Comparison of ENCODE assay signal across 9 cellular contexts in the genomic region with DNA sequence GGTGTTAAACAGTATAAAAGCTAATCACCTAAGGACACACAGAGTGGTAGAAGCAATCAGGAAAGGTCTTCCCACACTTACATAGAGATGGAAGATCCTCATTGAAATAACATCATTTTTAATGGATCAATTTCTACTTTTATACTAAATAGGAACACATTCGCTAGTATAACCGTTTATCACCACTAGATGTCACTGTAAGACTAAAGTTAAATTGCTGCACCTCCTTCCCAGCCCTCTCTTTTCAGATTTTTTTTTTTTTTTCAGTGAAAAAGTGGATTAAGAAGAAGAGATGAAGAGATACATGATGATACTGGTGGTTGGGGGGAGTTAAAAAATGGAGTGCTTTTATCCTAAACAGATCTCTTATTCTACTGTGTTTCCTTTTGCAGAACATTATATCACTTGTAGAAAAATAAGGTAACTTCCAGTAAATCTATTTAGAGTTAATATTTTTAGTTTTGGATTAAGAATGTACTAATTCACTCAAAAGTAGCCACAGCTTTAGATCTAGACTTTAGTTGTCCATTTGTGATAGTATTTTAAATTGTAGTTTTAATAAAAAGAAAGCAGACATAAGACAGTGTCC.
A peak's percentile ranks its signal among the peaks of the same experiment; 100 is the strongest.
DNase-seq lines count a peak whose midpoint lies in the region; ATAC-seq, FAIRE-seq and TF ChIP-seq lines count a peak whose summit lies in the region.
"Had no signal": no experiment of that assay in that cellular context is flagged by ENCODE, and none has a peak within 500 bp of the region (broad histone marks: within the 10 kb centered on the region; RNA-seq: fewer than 3 reads in every experiment).

No MANE protein-coding gene starts in this region.

- H3K4me2 ChIP-seq in GM12878 (ENCODE audit: control insufficient read depth, insufficient read depth) = no peak overlapping the region

- H3K9ac ChIP-seq in GM12878 (ENCODE audit: control insufficient read depth, insufficient read depth, low read length) = no peak overlapping the region

- SMC1A ChIA-PET in GM12878 (lab: Charles Lee; ENCODE audit: uncharacterized antibody, unreplicated experiment) = interaction anchor here (1.3 kb wide), 1 partner anchor 44 kb away, joined by 3 read pairs; no protein-coding TSS in a partner anchor

- no peak overlapping the region for H3K27ac Mint-ChIP-seq in stimulated activated memory B cell treated with anti-CD40 and anti-IgM and Interleukin-4, amounts not matched to agents 10 μg/mL and 1 μg/mL and 100 μg/mL, for 72 hours
- H3K27ac Mint-ChIP-seq: stimulated activated naive CD8-positive, alpha-beta T cell treated with anti-CD3 and anti-CD28 coated beads, Interleukin-15, Interleukin-2, amounts not matched to agents 100 ng/mL and 50 ng/mL, for 24 hours had no signal

- no peaks in the 10 kb centered on the region for H3K79me2 ChIP-seq in GM12878 (ENCODE audit: control insufficient read depth, insufficient read depth, low read length)

- no peaks in the 10 kb centered on the region for H3K36me3 Mint-ChIP-seq in stimulated activated memory B cell treated with anti-CD40 and anti-IgM and Interleukin-4, amounts not matched to agents 10 μg/mL and 1 μg/mL and 100 μg/mL, for 72 hours

- in situ Hi-C loops in GM12878 (cut with MboI) = no loop called here

- TF ChIP-seq RAD21 in GM12878 (IDR thresholded peaks at IDR 0.05; ENCODE audit: insufficient read depth, low read depth, low read length) = peak; percentile 61

- H3K27ac ChIP-seq in HEK293 (ENCODE audit: extremely low read depth, low read depth, low read length) (no peak overlapping the region), GM12878 (ENCODE audit: control insufficient read depth, insufficient read depth) (no peak overlapping the region)

- no peaks in the 10 kb centered on the region for H3K9me3 Mint-ChIP-seq in stimulated activated memory B cell treated with anti-CD40 and anti-IgM and Interleukin-4, amounts not matched to agents 10 μg/mL and 1 μg/mL and 100 μg/mL, for 72 hours
- H3K9me3 Mint-ChIP-seq: stimulated activated naive CD8-positive, alpha-beta T cell treated with anti-CD3 and anti-CD28 coated beads, Interleukin-15, Interleukin-2, amounts not matched to agents 100 ng/mL and 50 ng/mL, for 24 hours had no signal

- TF ChIP-seq CTCF in HEK293 (tag by site-specific recombination; IDR thresholded peaks at IDR 0.05) = peak; percentile 48; the same call in 1 of the 2 replicates
- TF ChIP-seq CTCF in GM12878 (IDR thresholded peaks at IDR 0.05 in 2 of 3, conservative IDR thresholded peaks at IDR 0.05 in 1 of 3; ENCODE audit: control insufficient read depth in 2 of 3, extremely low read depth in 1 of 3, insufficient read depth in 1 of 3, low read depth in 3 of 3, low read length in 3 of 3) = peak; percentile 29 to 60 (median 59); a peak in 5 of 6 replicates

- no TSS peak for BruUV-seq in GM12878 (replicated peaks; lab: Mats Ljungman, UMichigan)

- no peak overlapping the region for H2AFZ ChIP-seq in GM12878 (ENCODE audit: control insufficient read depth, low read depth, low read length)

- POLR2A ChIA-PET in HEK293 (lab: Yijun Ruan, JAX) = no interaction called here
- POLR2A ChIA-PET in GM12878 (lab: Charles Lee) = no interaction called here

- TF ChIP-seq EP300 in GM12878 (IDR thresholded peaks at IDR 0.05; ENCODE audit: borderline replicate concordance in 1 of 2, control insufficient read depth in 1 of 2, low read depth in 2 of 2, low read length in 2 of 2) = no peak

- no peak overlapping the region for H3K4me3 Mint-ChIP-seq in stimulated activated memory B cell treated with anti-CD40 and anti-IgM and Interleukin-4, amounts not matched to agents 10 μg/mL and 1 μg/mL and 100 μg/mL, for 72 hours
- H3K4me3 Mint-ChIP-seq: stimulated activated naive CD8-positive, alpha-beta T cell treated with anti-CD3 and anti-CD28 coated beads, Interleukin-15, Interleukin-2, amounts not matched to agents 100 ng/mL and 50 ng/mL, for 24 hours had no signal

- RAD21 ChIA-PET in GM12878 (lab: Charles Lee; ENCODE audit: unreplicated experiment) = no interaction called here

- no peaks in the 10 kb centered on the region for H3K9me3 ChIP-seq in HEK293 (ENCODE audit: control insufficient read depth, insufficient read depth, low read depth, low read length)
- H3K9me3 ChIP-seq in GM12878 (replicated peaks; ENCODE audit: control insufficient read depth, insufficient read depth, low read length) = no peaks in the 10 kb centered on the region

- ATAC-seq in GM12878 = peak; percentile 76
- ATAC-seq in stimulated activated memory B cell treated with anti-CD40 and anti-IgM and Interleukin-4, amounts not matched to agents 10 μg/mL and 1 μg/mL and 100 μg/mL, for 72 hours = no peak

- CTCF ChIA-PET in HEK293 (lab: Yijun Ruan, JAX) (interaction anchor here (0.6 to 1.7 kb wide), 11 partner anchors 8 to 1019 kb away, joined by 3 to 7 read pairs (median 3); no protein-coding TSS in a partner anchor), GM12878 (lab: Yijun Ruan, JAX) (interaction anchor here (1.0 to 3.5 kb wide), 8 partner anchors 8 to 142 kb away, joined by 3 to 17 read pairs (median 6); no protein-coding TSS in a partner anchor)

- H3K36me3 ChIP-seq in HEK293 (ENCODE audit: control insufficient read depth in 2 of 2, insufficient read depth in 1 of 2, low read length in 2 of 2) (no peaks in the 10 kb centered on the region), GM12878 (ENCODE audit: control insufficient read depth in 2 of 2, insufficient read depth in 2 of 2, low read length in 1 of 2) (no peaks in the 10 kb centered on the region)

- H3K27me3 Mint-ChIP-seq in stimulated activated memory B cell treated with anti-CD40 and anti-IgM and Interleukin-4, amounts not matched to agents 10 μg/mL and 1 μg/mL and 100 μg/mL, for 72 hours = no peaks in the 10 kb centered on the region
- H3K27me3 Mint-ChIP-seq: stimulated activated naive CD8-positive, alpha-beta T cell treated with anti-CD3 and anti-CD28 coated beads, Interleukin-15, Interleukin-2, amounts not matched to agents 100 ng/mL and 50 ng/mL, for 24 hours had no signal

- peak; percentile 56 for FAIRE-seq in GM12878 (lab: Jason Lieb, UNC)

- no peaks in the 10 kb centered on the region for H3K4me1 Mint-ChIP-seq in stimulated activated memory B cell treated with anti-CD40 and anti-IgM and Interleukin-4, amounts not matched to agents 10 μg/mL and 1 μg/mL and 100 μg/mL, for 72 hours

- H3K4me3 ChIP-seq in HEK293 (ENCODE audit: low read depth, low read length) = no peak overlapping the region
- H3K4me3 ChIP-seq in GM12878 = no peak overlapping the region

- no peaks in the 10 kb centered on the region for H3K4me1 ChIP-seq in HEK293 (ENCODE audit: control insufficient read depth, insufficient read depth, low read length)
- H3K4me1 ChIP-seq in GM12878 (ENCODE audit: control insufficient read depth, insufficient read depth, low read length) = no peaks in the 10 kb centered on the region

- no peaks in the 10 kb centered on the region for H3K27me3 ChIP-seq in GM12878 (replicated peaks in 1 of 2; ENCODE audit: control insufficient read depth in 2 of 2, insufficient read depth in 2 of 2, low read length in 1 of 2)

- intact Hi-C loops in GM12878 (cut with micrococcal nuclease; ENCODE audit: unreplicated experiment) = loop anchor here (5.0 to 10.0 kb wide), 2 partner anchors 142 to 425 kb away; no protein-coding TSS in a partner anchor

- DNase-seq in SKM-1 treated with dmso at 0.1 percent for 144 hours (lab: John Stamatoyannopoulos, UW; ENCODE audit: unreplicated experiment) (peak; percentile 34), SKM-1 (lab: John Stamatoyannopoulos, UW; ENCODE audit: unreplicated experiment) (no peak), NCI-H2171 (lab: John Stamatoyannopoulos, UW) (peak; percentile 28), GM12878 (ENCODE audit: low read depth, low spot score) (no peak), left kidney (ENCODE audit: low read depth, low spot score) (peak; percentile 69)
- no peak for DNase-seq in activated effector memory CD4-positive, alpha-beta T cell treated with Interleukin-2 at 50 U/mL for 16 hours

- no peak for TF ChIP-seq POLR2A in GM12878 (IDR thresholded peaks at IDR 0.05; ENCODE audit: low read depth, low read length)

- WGBS in GM12878 (ENCODE audit: insufficient coverage, insufficient replicate concordance, low lambda C conversion rate, missing lambda C conversion rate) = 0% methylated on average over 2 of the region's 2 CpGs

- no peaks in the 10 kb centered on the region for H4K20me1 ChIP-seq in GM12878 (ENCODE audit: control insufficient read depth, insufficient read depth)

TF ChIP-seq in GM12878, 131 proteins besides CTCF, POLR2A, EP300 and RAD21:
- TF ChIP-seq WRNIP1 (IDR thresholded peaks at IDR 0.05; ENCODE audit: borderline replicate concordance, low read depth, low read length) = no peak
- 0 out of 2 replicates have a peak, but pooled peaks have one; percentile 40 for TF ChIP-seq ZNF384 (IDR thresholded peaks at IDR 0.05; ENCODE audit: borderline replicate concordance, low read depth, low read length)
- peak; percentile 43 for TF ChIP-seq SMC3 (IDR thresholded peaks at IDR 0.05; ENCODE audit: borderline replicate concordance, low read length)

Comparison
In these comparisons a context has a peak if more than half of its experiments do, and no peak if none do; other contexts are left out.
1. DNase-seq: peak in SKM-1 treated with dmso at 0.1 percent for 144 hours (single experiment), NCI-H2171 (single experiment) and left kidney (single experiment); none in SKM-1 (single experiment), GM12878 (single experiment) and activated effector memory CD4-positive, alpha-beta T cell treated with Interleukin-2 at 50 U/mL for 16 hours (single experiment).